16 cellular contexts compared by ENCODE assay signal in genomic region chr16:621526-622105, GRCh38. TPM values are rescaled to one million over a fixed set of nuclear protein-coding genes. Genes with fewer than 3 reads are reported as not detected.
DNase-seq lines count a peak whose midpoint lies in the region; ATAC-seq and TF ChIP-seq lines count a peak whose summit lies in the region.
"Had no signal": no experiment of that assay in that cellular context is flagged by ENCODE, and none has a peak within 500 bp of the region (broad histone marks: within the 10 kb centered on the region; RNA-seq: fewer than 3 reads in every experiment).

No MANE protein-coding gene starts in this region.

- no peak overlapping the region for H3K4me3 Mint-ChIP-seq in mesothelial cell of epicardium
- no peak overlapping the region for H3K4me3 Mint-ChIP-seq in activated T-cell treated with anti-CD3 and anti-CD28 coated beads, Interleukin-2, amount 50 U/mL, for 4 hours
- H3K4me3 Mint-ChIP-seq: B cell; stimulated activated memory B cell treated with anti-CD40 and anti-IgM and Interleukin-4, amounts not matched to agents 10 μg/mL and 1 μg/mL and 100 μg/mL, for 72 hours had no signal

- peaks cover 10% of the 10 kb centered on the region for H3K4me1 Mint-ChIP-seq in mesothelial cell of epicardium
- H3K4me1 Mint-ChIP-seq in activated T-cell treated with anti-CD3 and anti-CD28 coated beads, Interleukin-2, amount 50 U/mL, for 4 hours (ENCODE audit: low read depth), result no peaks in the 10 kb centered on the region
- H3K4me1 Mint-ChIP-seq: B cell; stimulated activated memory B cell treated with anti-CD40 and anti-IgM and Interleukin-4, amounts not matched to agents 10 μg/mL and 1 μg/mL and 100 μg/mL, for 72 hours had no signal

- no peak overlapping the region for H3K27ac ChIP-seq in BLaER1 treated with 17β-estradiol and CSF1 and Interleukin-3, amounts not matched to agents 10 nM and 100 nM
- H3K27ac ChIP-seq in GM23248, result no peak overlapping the region
- H3K27ac ChIP-seq: psoas muscle had no signal

- no peaks in the 10 kb centered on the region for H3K9me2 ChIP-seq in GM23248 (ENCODE audit: insufficient read depth)

- H3K4me3 ChIP-seq in BLaER1 treated with 17β-estradiol and CSF1 and Interleukin-3, amounts not matched to agents 10 nM and 100 nM, result no peak overlapping the region
- H3K4me3 ChIP-seq in GM23248, result no peak overlapping the region
- H3K4me3 ChIP-seq: psoas muscle had no signal

- no peaks in the 10 kb centered on the region for H3K36me3 Mint-ChIP-seq in mesothelial cell of epicardium
- H3K36me3 Mint-ChIP-seq in activated T-cell treated with anti-CD3 and anti-CD28 coated beads, Interleukin-2, amount 50 U/mL, for 4 hours (ENCODE audit: insufficient read depth), result no peaks in the 10 kb centered on the region

- no peak for TF ChIP-seq CTCF in mesothelial cell of epicardium (IDR thresholded peaks at IDR 0.05; ENCODE audit: unreplicated experiment)

- peak; percentile 25 for DNase-seq in NCI-H1105 (lab: John Stamatoyannopoulos, UW)
- DNase-seq in cerebellar cortex (ENCODE audit: low spot score), result peak; percentile 82
- DNase-seq in mesothelial cell of epicardium (ENCODE audit: low spot score in 2 of 2, unreplicated experiment in 2 of 2), result no peak
- DNase-seq in GM23248, result no peak
- no peak for DNase-seq in activated T-cell treated with anti-CD3 and anti-CD28 coated beads, Interleukin-2, amount 50 U/mL, for 4 hours
- no peak for DNase-seq in stimulated activated CD4-positive, alpha-beta T cell treated with anti-CD3 and anti-CD28 coated beads, Interleukin-1b, Interleukin-23, amount 100 ng/mL, for 48 hours
- DNase-seq in NCI-H1694 (lab: John Stamatoyannopoulos, UW), result no peak
- DNase-seq: activated CD4-positive, alpha-beta T cell treated with anti-CD3 and anti-CD28 coated beads, Interleukin-2, amount 50 U/mL, for 1 hour; activated effector memory CD4-positive, alpha-beta T cell treated with Interleukin-2 at 50 U/mL for 16 hours; GDM1; NCI-H2107; stimulated activated CD4-positive, alpha-beta T cell treated with anti-CD3 and anti-CD28 coated beads, Interleukin-2, amount 100 ng/mL, for 48 hours had no signal

- H4K20me1 ChIP-seq in BLaER1 treated with 17β-estradiol and CSF1 and Interleukin-3, amounts not matched to agents 10 nM and 100 nM, result peaks cover 24 to 97% (median 80%) of the 10 kb centered on the region in 11 experiments; a peak in 21 of 22 replicates
- H4K20me1 ChIP-seq in GM23248 (ENCODE audit: insufficient read depth), result no peaks in the 10 kb centered on the region

- ATAC-seq in activated T-cell treated with anti-CD3 and anti-CD28 coated beads, Interleukin-2, amount 50 U/mL, for 4 hours, result no peak
- ATAC-seq: psoas muscle; stimulated activated memory B cell treated with anti-CD40 and anti-IgM and Interleukin-4, amounts not matched to agents 10 μg/mL and 1 μg/mL and 100 μg/mL, for 72 hours had no signal

- no peak overlapping the region for H2AFZ ChIP-seq in GM23248

- H3K27me3 Mint-ChIP-seq in mesothelial cell of epicardium (ENCODE audit: low read depth), result no peaks in the 10 kb centered on the region
- no peaks in the 10 kb centered on the region for H3K27me3 Mint-ChIP-seq in activated T-cell treated with anti-CD3 and anti-CD28 coated beads, Interleukin-2, amount 50 U/mL, for 4 hours (ENCODE audit: low read depth)
- H3K27me3 Mint-ChIP-seq: B cell; stimulated activated memory B cell treated with anti-CD40 and anti-IgM and Interleukin-4, amounts not matched to agents 10 μg/mL and 1 μg/mL and 100 μg/mL, for 72 hours had no signal

- 0 out of 2 replicates have a peak, but pooled peaks cover 4% of the 10 kb centered on the region for H3F3A ChIP-seq in GM23248 (ENCODE audit: insufficient read depth)

- peak overlapping the region in 8 of 11 experiments; percentile 10 to 62 (median 38); a peak in 14 of 22 replicates for H3K4me2 ChIP-seq in BLaER1 treated with 17β-estradiol and CSF1 and Interleukin-3, amounts not matched to agents 10 nM and 100 nM
- H3K4me2 ChIP-seq in GM23248 (ENCODE audit: unreplicated experiment), result no peak overlapping the region

- H3K27me3 ChIP-seq in BLaER1 treated with 17β-estradiol and CSF1 and Interleukin-3, amounts not matched to agents 10 nM and 100 nM, result no peaks in the 10 kb centered on the region
- no peaks in the 10 kb centered on the region for H3K27me3 ChIP-seq in GM23248 (replicated peaks; ENCODE audit: insufficient read depth)

- H3K79me2 ChIP-seq in GM23248 (ENCODE audit: insufficient read depth), result peaks cover 5% of the 10 kb centered on the region; the same call in 1 of the 2 replicates

- in situ Hi-C loops in GM23248 (cut with MboI), result no loop called here

- no peaks in the 10 kb centered on the region for H3K9me3 ChIP-seq in BLaER1 treated with 17β-estradiol and CSF1 and Interleukin-3, amounts not matched to agents 10 nM and 100 nM (replicated peaks in 1 of 11)
- no peaks in the 10 kb centered on the region for H3K9me3 ChIP-seq in GM23248 (ENCODE audit: low read depth)
- H3K9me3 ChIP-seq: psoas muscle had no signal

- H3K9ac ChIP-seq in BLaER1 treated with 17β-estradiol and CSF1 and Interleukin-3, amounts not matched to agents 10 nM and 100 nM, result peak overlapping the region in 4 of 11 experiments; percentile 7 to 41 (median 33); a peak in 4 of 22 replicates
- H3K9ac ChIP-seq in GM23248, result no peak overlapping the region

- H3K27ac Mint-ChIP-seq in mesothelial cell of epicardium, result peak overlapping the region; percentile 67
- H3K27ac Mint-ChIP-seq: B cell; stimulated activated memory B cell treated with anti-CD40 and anti-IgM and Interleukin-4, amounts not matched to agents 10 μg/mL and 1 μg/mL and 100 μg/mL, for 72 hours had no signal

- H3K9me3 Mint-ChIP-seq in mesothelial cell of epicardium, result no peaks in the 10 kb centered on the region
- H3K9me3 Mint-ChIP-seq in activated T-cell treated with anti-CD3 and anti-CD28 coated beads, Interleukin-2, amount 50 U/mL, for 4 hours, result no peaks in the 10 kb centered on the region
- H3K9me3 Mint-ChIP-seq: stimulated activated memory B cell treated with anti-CD40 and anti-IgM and Interleukin-4, amounts not matched to agents 10 μg/mL and 1 μg/mL and 100 μg/mL, for 72 hours had no signal

- H3K36me3 ChIP-seq in BLaER1 treated with 17β-estradiol and CSF1 and Interleukin-3, amounts not matched to agents 10 nM and 100 nM, result peaks cover 0 to 40% (median 18%) of the 10 kb centered on the region in 11 experiments; a peak in 14 of 22 replicates
- H3K36me3 ChIP-seq in GM23248 (ENCODE audit: low read depth), result no peaks in the 10 kb centered on the region

- peaks cover 5 to 46% (median 39%) of the 10 kb centered on the region in 10 experiments; a peak in 19 of 20 replicates for H3K4me1 ChIP-seq in BLaER1 treated with 17β-estradiol and CSF1 and Interleukin-3, amounts not matched to agents 10 nM and 100 nM
- H3K4me1 ChIP-seq in GM23248 (ENCODE audit: insufficient read depth), result peaks cover 5% of the 10 kb centered on the region; the same call in 1 of the 2 replicates
- H3K4me1 ChIP-seq: psoas muscle had no signal

- 96 to 97% methylated on average over 21 of the region's 21 CpGs for WGBS in GM23248 (ENCODE audit: low coverage in 1 of 2, low lambda C conversion rate in 2 of 2, missing lambda C conversion rate in 2 of 2), 2 experiments

RNA-seq across cellular contexts. Expression of gene WFIKKN1, which starts 9.2 kb away (rescaled TPM):
- 0.47 to 0.94 TPM (median 0.84 TPM) in 3 replicates for total RNA-seq in mesothelial cell of epicardium
- not detected in 2 replicates for total RNA-seq in GM23248 (2014; rRNA removed; shearing (Covaris generic))
- polyA plus RNA-seq in GM23248 (2016; fragmentation: Nextera tagmentation; extraction: Ambion mirVana), result not detected in 2 replicates
- total RNA-seq in activated T-cell treated with anti-CD3 and anti-CD28 coated beads, Interleukin-2, amount 50 U/mL, for 4 hours, result under 1 TPM; 0.40 to 0.71 (median 0.49) TPM

RNA-seq across cellular contexts. Expression of gene METTL26, which starts 14.5 kb away (rescaled TPM):
- total RNA-seq in mesothelial cell of epicardium, result 72.1 to 74.0 TPM (median 73.2 TPM) in 3 replicates
- total RNA-seq in GM23248 (2014; rRNA removed; shearing (Covaris generic)), result 150 and 218 TPM in 2 replicates
- polyA plus RNA-seq in GM23248 (2016; fragmentation: Nextera tagmentation; extraction: Ambion mirVana), result 151 and 155 TPM in 2 replicates
- total RNA-seq in activated T-cell treated with anti-CD3 and anti-CD28 coated beads, Interleukin-2, amount 50 U/mL, for 4 hours, result 100 to 1,000 TPM; 132 to 174 (median 159) TPM

RNA-seq across cellular contexts. Expression of gene MCRIP2, which starts 20.0 kb away (rescaled TPM):
- total RNA-seq in mesothelial cell of epicardium, result 20.5 to 24.6 TPM (median 21.7 TPM) in 3 replicates
- total RNA-seq in GM23248 (2014; rRNA removed; shearing (Covaris generic)), result 29.3 and 30.4 TPM in 2 replicates
- polyA plus RNA-seq in GM23248 (2016; fragmentation: Nextera tagmentation; extraction: Ambion mirVana), result 22.4 and 22.6 TPM in 2 replicates
- total RNA-seq in activated T-cell treated with anti-CD3 and anti-CD28 coated beads, Interleukin-2, amount 50 U/mL, for 4 hours, result 100 to 1,000 TPM in 1 of 3 donors, 10 to 100 TPM in 2; 83.1 to 104 (median 88.2) TPM

RNA-seq across cellular contexts. Expression of gene WDR90, which starts 27.5 kb away (rescaled TPM):
- total RNA-seq in mesothelial cell of epicardium, result 75.9 to 86.9 TPM (median 77.2 TPM) in 3 replicates
- 16.5 and 24.7 TPM in 2 replicates for total RNA-seq in GM23248 (2014; rRNA removed; shearing (Covaris generic))
- polyA plus RNA-seq in GM23248 (2016; fragmentation: Nextera tagmentation; extraction: Ambion mirVana), result 4.7 and 8.2 TPM in 2 replicates
- total RNA-seq in activated T-cell treated with anti-CD3 and anti-CD28 coated beads, Interleukin-2, amount 50 U/mL, for 4 hours, result 100 to 1,000 TPM in 1 of 3 donors, 10 to 100 TPM in 2; 81.0 to 104 (median 87.8) TPM

RNA-seq across cellular contexts. Expression of gene RAB40C, which starts 31.8 kb away (rescaled TPM):
- total RNA-seq in mesothelial cell of epicardium, result 23.2 to 26.2 TPM (median 25.5 TPM) in 3 replicates
- total RNA-seq in GM23248 (2014; rRNA removed; shearing (Covaris generic)), result 18.8 and 28.3 TPM in 2 replicates
- polyA plus RNA-seq in GM23248 (2016; fragmentation: Nextera tagmentation; extraction: Ambion mirVana), result 9.5 TPM in 2 replicates
- 10 to 100 TPM; 13.4 to 15.7 (median 14.6) TPM for total RNA-seq in activated T-cell treated with anti-CD3 and anti-CD28 coated beads, Interleukin-2, amount 50 U/mL, for 4 hours

Comparison
In these comparisons a context has a peak if more than half of its experiments do, and no peak if none do; other contexts are left out.
1. DNase-seq: peak in NCI-H1105 (single experiment) and cerebellar cortex (single experiment); none in mesothelial cell of epicardium (0 of 2), GM23248 (single experiment), activated T-cell treated with anti-CD3 and anti-CD28 coated beads, Interleukin-2, amount 50 U/mL, for 4 hours (single experiment), stimulated activated CD4-positive, alpha-beta T cell treated with anti-CD3 and anti-CD28 coated beads, Interleukin-1b, Interleukin-23, amount 100 ng/mL, for 48 hours (single experiment) and NCI-H1694 (single experiment).